15 cellular contexts compared by ENCODE assay signal in genomic region chr14:67821121-67821520, GRCh38. TPM values are rescaled to one million over a fixed set of nuclear protein-coding genes. Genes with fewer than 3 reads are reported as not detected.
A peak's percentile ranks its signal among the peaks of the same experiment; 100 is the strongest.
DNase-seq lines count a peak whose midpoint lies in the region; ATAC-seq, FAIRE-seq and TF ChIP-seq lines count a peak whose summit lies in the region.
"Had no signal": no experiment of that assay in that cellular context is flagged by ENCODE, and none has a peak within 500 bp of the region (broad histone marks: within the 10 kb centered on the region; RNA-seq: fewer than 3 reads in every experiment).

No MANE protein-coding gene starts in this region.

- no peak for TF ChIP-seq CTCF in K562 (IDR thresholded peaks at IDR 0.05 in 2 of 3, conservative IDR thresholded peaks at IDR 0.05 in 1 of 3; ENCODE audit: insufficient read depth in 2 of 3, low read depth in 1 of 3, low read length in 3 of 3)

- H3K4me3 ChIP-seq in Karpas-422 (ENCODE audit: low read length) (peak overlapping the region; percentile 78), K562 (no peak overlapping the region), neuronal stem cell (ENCODE audit: low read length in 2 of 2) (peak overlapping the region in 1 of 2 donors; percentile 70), H7 (ENCODE audit: insufficient read depth, low read depth, low read length) (no peak overlapping the region)

- H2BK12ac ChIP-seq in neuronal stem cell (ENCODE audit: low read length) = no peak overlapping the region

- H3K23ac ChIP-seq in neuronal stem cell (ENCODE audit: low read depth, low read length, poor library complexity) = no peak overlapping the region

- H3K36me3 Mint-ChIP-seq in T-helper 2 cell treated with Interferon-gamma antibody and Interleukin-4, amounts not matched to agents 5 μg/mL and 100 μg/mL, for 36 hours (ENCODE audit: low read depth) = peaks cover 3% of the 10 kb centered on the region

- no peak for DNase-seq in T-helper 2 cell treated with Interferon-gamma antibody and Interleukin-4, amounts not matched to agents 5 μg/mL and 100 μg/mL, for 36 hours (ENCODE audit: low spot score)
- DNase-seq in T-helper 2 cell (no peak), Karpas-422 (no peak), K562 (ENCODE audit: extremely low read depth in 1 of 4, low spot score in 3 of 4) (no peak), neuronal stem cell (ENCODE audit: low spot score) (no peak), H7 (no peak), mucosa of gallbladder (ENCODE audit: low spot score) (no peak)
- DNase-seq: activated CD4-positive, alpha-beta T cell treated with anti-CD3 and anti-CD28 coated beads for 1 hour; effector memory CD4-positive, alpha-beta T cell; left ventricle myocardium inferior; NCI-H1436; SHP77 treated with DMSO at 0.1 percent for 48 hours had no signal

- H3K79me2 ChIP-seq in Karpas-422 (ENCODE audit: low read length) (peaks cover 37% of the 10 kb centered on the region), K562 (ENCODE audit: control insufficient read depth, insufficient read depth, low read length) (peaks cover 16% of the 10 kb centered on the region)

- H3K14ac ChIP-seq in neuronal stem cell (ENCODE audit: low read length) = no peak overlapping the region

- no peak overlapping the region for H3K27ac Mint-ChIP-seq in T-helper 2 cell treated with Interferon-gamma antibody and Interleukin-4, amounts not matched to agents 5 μg/mL and 100 μg/mL, for 36 hours

- no peak for TF ChIP-seq RAD21 in K562 (CRISPR knock-in tag; conservative IDR thresholded peaks at IDR 0.05 in 1 of 2, IDR thresholded peaks at IDR 0.05 in 1 of 2)

- BruUV-seq in K562 (replicated peaks; lab: Mats Ljungman, UMichigan) = no TSS peak

- no peak for FAIRE-seq in K562 (lab: Jason Lieb, UNC)
- FAIRE-seq: A204.1 had no signal

- no peaks in the 10 kb centered on the region for H3K27me3 ChIP-seq in Karpas-422 (ENCODE audit: low read length)
- H3K27me3 ChIP-seq in K562 (ENCODE audit: control insufficient read depth in 2 of 2, insufficient read depth in 2 of 2, low read length in 2 of 2) = no peaks in the 10 kb centered on the region
- no peaks in the 10 kb centered on the region for H3K27me3 ChIP-seq in neuronal stem cell (ENCODE audit: control insufficient read depth in 3 of 3, insufficient read depth in 3 of 3, low read depth in 1 of 3, low read length in 3 of 3)
- H3K27me3 ChIP-seq in H7 (ENCODE audit: control insufficient read depth, insufficient read depth, low read length) = no peaks in the 10 kb centered on the region

- H3K9me3 ChIP-seq in Karpas-422 (ENCODE audit: low read length) = no peaks in the 10 kb centered on the region
- H3K9me3 ChIP-seq in K562 (replicated peaks; ENCODE audit: control insufficient read depth, insufficient read depth, low read depth, low read length) = no peaks in the 10 kb centered on the region; the same call in 1 of the 2 replicates
- no peaks in the 10 kb centered on the region for H3K9me3 ChIP-seq in neuronal stem cell (replicated peaks in 1 of 2; ENCODE audit: control insufficient read depth in 2 of 2, insufficient read depth in 1 of 2, low read depth in 1 of 2, low read length in 2 of 2)
- H3K9me3 ChIP-seq: left ventricle myocardium inferior, prostate gland had no signal

- TF ChIP-seq EP300 in K562 (IDR thresholded peaks at IDR 0.05; ENCODE audit: low read length) = no peak

- H3K4me3 Mint-ChIP-seq in T-helper 2 cell treated with Interferon-gamma antibody and Interleukin-4, amounts not matched to agents 5 μg/mL and 100 μg/mL, for 36 hours = peak overlapping the region; percentile 96

- H3K4me1 Mint-ChIP-seq in T-helper 2 cell treated with Interferon-gamma antibody and Interleukin-4, amounts not matched to agents 5 μg/mL and 100 μg/mL, for 36 hours (ENCODE audit: low read depth) = peaks cover 19% of the 10 kb centered on the region

- peak overlapping the region; percentile 72 for H3K4me2 ChIP-seq in Karpas-422 (ENCODE audit: low read depth, low read length, poor library complexity, severe bottlenecking)
- H3K4me2 ChIP-seq in K562 (ENCODE audit: insufficient read depth, low read length) = peak overlapping the region; percentile 92
- no peak overlapping the region for H3K4me2 ChIP-seq in neuronal stem cell (ENCODE audit: insufficient read depth, low read length, poor library complexity, severe bottlenecking)

- peak overlapping the region; percentile 30; the same call in 1 of the 2 replicates for H3K27ac ChIP-seq in Karpas-422 (ENCODE audit: low read length)
- H3K27ac ChIP-seq in K562 (ENCODE audit: extremely low read depth, low read depth, low read length) = 0 out of 3 replicates have a peak overlapping the region, but pooled peaks have one; percentile 69
- H3K27ac ChIP-seq in neuronal stem cell (replicated peaks; ENCODE audit: low read length) = no peak overlapping the region
- H3K27ac ChIP-seq: left ventricle myocardium inferior, prostate gland had no signal

- peaks cover 27% of the 10 kb centered on the region for H3K4me1 ChIP-seq in Karpas-422 (ENCODE audit: low read length)
- peaks cover 0 to 4% of the 10 kb centered on the region in 2 experiments; a peak in 3 of 5 replicates for H3K4me1 ChIP-seq in K562 (replicated peaks in 1 of 2; ENCODE audit: control insufficient read depth in 2 of 2, insufficient read depth in 2 of 2, low read length in 2 of 2)
- peaks cover 4% of the 10 kb centered on the region in 2 donors for H3K4me1 ChIP-seq in neuronal stem cell (ENCODE audit: control insufficient read depth in 2 of 2, insufficient read depth in 1 of 2, low read depth in 1 of 2, low read length in 2 of 2)
- H3K4me1 ChIP-seq: prostate gland had no signal

- no peak for TF ChIP-seq POLR2A in K562 (conservative IDR thresholded peaks at IDR 0.05)

- no peak overlapping the region for H2BK120ac ChIP-seq in neuronal stem cell (ENCODE audit: low read depth, low read length)

- in situ Hi-C loops in K562 (cut with MboI) = loop anchor here (25.0 kb wide), 1 partner anchor 1334 kb away; the partner anchor contains the start of gene CCDC196

- no peak overlapping the region for H2BK5ac ChIP-seq in neuronal stem cell (ENCODE audit: low read length)

- no peaks in the 10 kb centered on the region for H3K9me2 ChIP-seq in Karpas-422 (replicated peaks; ENCODE audit: insufficient read depth, low read length)

- H4K91ac ChIP-seq in neuronal stem cell (ENCODE audit: low read depth, low read length, poor library complexity) = no peak overlapping the region

- intact Hi-C loops in K562 (cut with micrococcal nuclease) = no loop called here

- H3K9me1 ChIP-seq in K562 (ENCODE audit: control insufficient read depth, insufficient read depth, low read length) = no peaks in the 10 kb centered on the region

- H3K36me3 ChIP-seq in Karpas-422 (ENCODE audit: insufficient read depth, low read length) = peaks cover 6% of the 10 kb centered on the region; the same call in 1 of the 2 replicates
- 0 out of 3 replicates have a peak, but pooled peaks cover 3% of the 10 kb centered on the region for H3K36me3 ChIP-seq in K562 (ENCODE audit: control insufficient read depth, insufficient read depth, low read length)
- H3K36me3 ChIP-seq in neuronal stem cell (replicated peaks in 1 of 2; ENCODE audit: control insufficient read depth in 2 of 2, insufficient read depth in 2 of 2, low read length in 2 of 2) = peaks cover 0 to 22% of the 10 kb centered on the region in 2 donors
- H3K36me3 ChIP-seq in H7 (replicated peaks; ENCODE audit: control insufficient read depth, insufficient read depth, low read length) = no peaks in the 10 kb centered on the region; the same call in 1 of the 2 replicates
- H3K36me3 ChIP-seq: prostate gland had no signal

- no peak overlapping the region for H2BK15ac ChIP-seq in neuronal stem cell (ENCODE audit: low read length)

- H2AK5ac ChIP-seq in neuronal stem cell (ENCODE audit: low read depth, low read length) = no peak overlapping the region

- no peaks in the 10 kb centered on the region for H3K79me1 ChIP-seq in neuronal stem cell (ENCODE audit: low read depth, low read length)

- CTCF ChIA-PET in K562 (lab: Yijun Ruan, JAX; ENCODE audit: low intra/inter-chr PET ratio) = no interaction called here

- H3K4ac ChIP-seq in neuronal stem cell (ENCODE audit: low read length) = no peak overlapping the region

- H3K18ac ChIP-seq in neuronal stem cell (ENCODE audit: low read length) = no peak overlapping the region

- H3K9me3 Mint-ChIP-seq in T-helper 2 cell treated with Interferon-gamma antibody and Interleukin-4, amounts not matched to agents 5 μg/mL and 100 μg/mL, for 36 hours = no peaks in the 10 kb centered on the region

- ATAC-seq in K562 (no peak), HG02588 (IDR thresholded peaks at IDR 0.05; ENCODE audit: unreplicated experiment) (no peak)

- H4K20me1 ChIP-seq in Karpas-422 (ENCODE audit: insufficient read depth, low read depth, low read length) (no peaks in the 10 kb centered on the region), K562 (replicated peaks; ENCODE audit: control insufficient read depth, insufficient read depth, low read length) (no peaks in the 10 kb centered on the region)

- H4K8ac ChIP-seq in neuronal stem cell (ENCODE audit: low read depth, low read length) = no peak overlapping the region

- POLR2A ChIA-PET in K562 (lab: Yijun Ruan, JAX) = no interaction called here

- H3K9ac ChIP-seq in Karpas-422 (ENCODE audit: low read length) (peak overlapping the region; percentile 78), K562 (ENCODE audit: insufficient read depth in 1 of 2, low read depth in 2 of 2, low read length in 2 of 2) (peak overlapping the region in 1 of 2 experiments; percentile 77; a peak in 2 of 4 replicates), neuronal stem cell (ENCODE audit: low read depth, low read length, poor library complexity) (no peak overlapping the region)

- H2AFZ ChIP-seq in Karpas-422 (ENCODE audit: low read length) (peak overlapping the region; percentile 60), K562 (ENCODE audit: low read depth, low read length) (peak overlapping the region; percentile 79), neuronal stem cell (ENCODE audit: low read length) (peak overlapping the region; percentile 6)

- no peaks in the 10 kb centered on the region for H3K27me3 Mint-ChIP-seq in T-helper 2 cell treated with Interferon-gamma antibody and Interleukin-4, amounts not matched to agents 5 μg/mL and 100 μg/mL, for 36 hours (ENCODE audit: low read depth)

RNA-seq across cellular contexts. Expression of gene RAD51B, which starts 1.5 kb away (rescaled TPM):
- 84.0 and 107 TPM in 2 replicates for total RNA-seq in Karpas-422 (2014; rRNA removed; shearing (Covaris generic); ENCODE audit: low replicate concordance)
- total RNA-seq in K562 (2011; cell fraction: chromatin; rRNA removed; ENCODE audit: low replicate concordance) = 74.7 and 170 TPM in 2 replicates
- 33.0 and 48.6 TPM in 2 replicates for total RNA-seq in K562 (2011; cell fraction: nucleolus; rRNA removed)
- 59.4 and 73.9 TPM in 2 replicates for total RNA-seq in K562 (2011; cell fraction: nucleoplasm; rRNA removed)
- total RNA-seq in K562 (2014; rRNA removed) = 7.1 and 11.3 TPM in 2 replicates
- total RNA-seq in K562 (2014; rRNA removed; fragmentation: Illumina TruSeq; extraction: Trizol) = 17.3 and 21.3 TPM in 2 replicates
- total RNA-seq in K562 (2015; rRNA removed; fragmentation: Illumina TruSeq; extraction: Trizol) = 9.4 and 10.1 TPM in 2 replicates
- total RNA-seq in K562 (2021) = 12.9 and 16.9 TPM in 2 replicates
- 13.3 and 16.3 TPM in 2 replicates for polyA plus RNA-seq in K562 (2011; rRNA removed)
- 6.0 and 7.1 TPM in 2 replicates for polyA plus RNA-seq in K562 (2011; cell fraction: cytosol; rRNA removed)
- polyA plus RNA-seq in K562 (2011; cell fraction: nucleus; rRNA removed) = 13.2 and 16.7 TPM in 2 replicates
- polyA plus RNA-seq in K562 (2012) = 7.3 and 9.2 TPM in 2 replicates
- polyA plus RNA-seq in K562 (2014; fragmentation: Illumina TruSeq; extraction: Trizol) = 6.7 and 8.6 TPM in 2 replicates
- polyA plus RNA-seq in K562 (2014; fragmentation: Nextera tagmentation; extraction: Ambion mirVana) = 10 to 100 TPM; 10.8 to 14.1 TPM
- polyA plus RNA-seq in K562 (2014; rRNA removed) = 6.3 and 8.5 TPM in 2 replicates
- 47.3 and 48.0 TPM in 2 replicates for polyA minus RNA-seq in K562 (2011; rRNA and poly(A)+ RNA removed)
- 5.7 and 7.6 TPM in 2 replicates for polyA minus RNA-seq in K562 (2011; cell fraction: cytosol; rRNA and poly(A)+ RNA removed)
- 51.7 and 95.7 TPM in 2 replicates for polyA minus RNA-seq in K562 (2011; cell fraction: nucleus; rRNA and poly(A)+ RNA removed)
- 7.5 TPM for polyA plus RNA-seq in neuronal stem cell (2013, experiment 1 of 2)
- 7.7 TPM for polyA plus RNA-seq in neuronal stem cell (2013, experiment 2 of 2)
- total RNA-seq in H7 (2014; rRNA removed; shearing (Covaris generic)) = 9.6 and 9.9 TPM in 2 replicates
- total RNA-seq in mucosa of gallbladder = 18.5 TPM

RNA-seq across cellular contexts. Expression of gene ZFYVE26, which starts 4.7 kb away (rescaled TPM):
- total RNA-seq in Karpas-422 (2014; rRNA removed; shearing (Covaris generic); ENCODE audit: low replicate concordance) = 31.3 and 47.0 TPM in 2 replicates
- total RNA-seq in K562 (2011; cell fraction: chromatin; rRNA removed; ENCODE audit: low replicate concordance) = 58.5 and 63.6 TPM in 2 replicates
- total RNA-seq in K562 (2011; cell fraction: nucleolus; rRNA removed) = 27.8 and 27.9 TPM in 2 replicates
- total RNA-seq in K562 (2011; cell fraction: nucleoplasm; rRNA removed) = 34.8 and 36.8 TPM in 2 replicates
- total RNA-seq in K562 (2014; rRNA removed) (5.4 and 6.4 TPM in 2 replicates), K562 (2014; rRNA removed; fragmentation: Illumina TruSeq; extraction: Trizol) (4.9 and 6.0 TPM in 2 replicates), K562 (2015; rRNA removed; fragmentation: Illumina TruSeq; extraction: Trizol) (5.2 and 6.7 TPM in 2 replicates), K562 (2021) (7.1 and 9.1 TPM in 2 replicates), mucosa of gallbladder (21.0 TPM)
- polyA plus RNA-seq in K562 (2011; rRNA removed) (6.5 and 6.7 TPM in 2 replicates), K562 (2014; fragmentation: Illumina TruSeq; extraction: Trizol) (4.5 and 4.6 TPM in 2 replicates), K562 (2014; fragmentation: Nextera tagmentation; extraction: Ambion mirVana) (under 1 TPM; 0.32 to 0.48 TPM), K562 (2014; rRNA removed) (2.9 and 5.9 TPM in 2 replicates)
- polyA plus RNA-seq in K562 (2011; cell fraction: cytosol; rRNA removed) = 3.8 and 4.3 TPM in 2 replicates
- 14.0 and 22.3 TPM in 2 replicates for polyA plus RNA-seq in K562 (2011; cell fraction: nucleus; rRNA removed)
- 3.7 and 5.7 TPM in 2 replicates for polyA plus RNA-seq in K562 (2012)
- polyA minus RNA-seq in K562 (2011; rRNA and poly(A)+ RNA removed) = 17.7 and 21.9 TPM in 2 replicates
- 5.2 and 10.4 TPM in 2 replicates for polyA minus RNA-seq in K562 (2011; cell fraction: cytosol; rRNA and poly(A)+ RNA removed)
- 16.6 and 27.3 TPM in 2 replicates for polyA minus RNA-seq in K562 (2011; cell fraction: nucleus; rRNA and poly(A)+ RNA removed)
- 5.0 TPM for polyA plus RNA-seq in neuronal stem cell (2013, experiment 1 of 2)
- polyA plus RNA-seq in neuronal stem cell (2013, experiment 2 of 2) = 3.8 TPM
- 18.8 and 20.4 TPM in 2 replicates for total RNA-seq in H7 (2014; rRNA removed; shearing (Covaris generic))

Comparison
In these comparisons a context has a peak if more than half of its experiments do, and no peak if none do; other contexts are left out.
1. H2AFZ ChIP-seq: peak in every context shown above with its lines; median percentile 79 in K562; 60 in Karpas-422; 6 in neuronal stem cell.